33 cellular contexts compared by ENCODE assay signal in genomic region chr5:1897386-1897785, GRCh38. TPM values are rescaled to one million over a fixed set of nuclear protein-coding genes. Genes with fewer than 3 reads are reported as not detected.
"Had no signal": no experiment of that assay in that cellular context is flagged by ENCODE, and none has a peak within 500 bp of the region (broad histone marks: within the 10 kb centered on the region; RNA-seq: fewer than 3 reads in every experiment).

No MANE protein-coding gene starts in this region.

- H3K36me3 ChIP-seq: heart left ventricle, neural progenitor cell, ovary, right atrium auricular region, right lobe of liver, suprapubic skin, thoracic aorta, tibial artery, upper lobe of right lung had no signal

- H3K4me3 ChIP-seq: heart left ventricle, mucosa of descending colon, neural progenitor cell, ovary, right atrium auricular region, right lobe of liver, smooth muscle cell, suprapubic skin, thoracic aorta, tibial artery, upper lobe of right lung had no signal

- H3K4me1 ChIP-seq: heart left ventricle, neural progenitor cell, right atrium auricular region, right lobe of liver, suprapubic skin, tibial artery, upper lobe of right lung had no signal

- H3K27me3 ChIP-seq: ovary, right atrium auricular region, right lobe of liver had no signal

- H3K27ac ChIP-seq: heart left ventricle, neural progenitor cell, ovary, right atrium auricular region, right lobe of liver, suprapubic skin, thoracic aorta, tibial artery, upper lobe of right lung had no signal

- H3K4me3 Mint-ChIP-seq: memory B cell; naive thymus-derived CD4-positive, alpha-beta T cell; nephron progenitor cell; neural progenitor cell; stimulated activated effector memory CD8-positive, alpha-beta T cell treated with anti-CD3 and anti-CD28 coated beads, Interleukin-12 subunit alpha, Interleukin-12 subunit beta, amount 100 ng/mL, for 72 hours; stimulated activated naive CD8-positive, alpha-beta T cell treated with anti-CD3 and anti-CD28 coated beads, Interleukin-15, Interleukin-2, amounts not matched to agents 100 ng/mL and 50 ng/mL, for 24 hours had no signal

- H3K36me3 Mint-ChIP-seq: immature natural killer cell; neural progenitor cell; stimulated activated effector memory CD8-positive, alpha-beta T cell treated with anti-CD3 and anti-CD28 coated beads, Interleukin-12 subunit alpha, Interleukin-12 subunit beta, amount 100 ng/mL, for 72 hours had no signal

- H3K9me3 Mint-ChIP-seq: immature natural killer cell; memory B cell; stimulated activated effector memory CD8-positive, alpha-beta T cell treated with anti-CD3 and anti-CD28 coated beads, Interleukin-12 subunit alpha, Interleukin-12 subunit beta, amount 100 ng/mL, for 72 hours; stimulated activated naive CD8-positive, alpha-beta T cell treated with anti-CD3 and anti-CD28 coated beads, Interleukin-15, Interleukin-2, amounts not matched to agents 100 ng/mL and 50 ng/mL, for 24 hours had no signal

- H3K9me3 ChIP-seq: mucosa of descending colon, right atrium auricular region, right lobe of liver, thoracic aorta, tibial artery, upper lobe of right lung had no signal

- H3K4me1 Mint-ChIP-seq: immature natural killer cell; memory B cell; naive thymus-derived CD4-positive, alpha-beta T cell had no signal

- H3K27ac Mint-ChIP-seq: immature natural killer cell; memory B cell; naive thymus-derived CD4-positive, alpha-beta T cell; nephron progenitor cell; neural progenitor cell; progenitor cell of endocrine pancreas; stimulated activated effector memory CD8-positive, alpha-beta T cell treated with anti-CD3 and anti-CD28 coated beads, Interleukin-12 subunit alpha, Interleukin-12 subunit beta, amount 100 ng/mL, for 72 hours; stimulated activated naive CD8-positive, alpha-beta T cell treated with anti-CD3 and anti-CD28 coated beads, Interleukin-15, Interleukin-2, amounts not matched to agents 100 ng/mL and 50 ng/mL, for 24 hours had no signal

- DNase-seq: hypothalamus; immature natural killer cell; midbrain; naive thymus-derived CD4-positive, alpha-beta T cell; nephron progenitor cell; ovary; stimulated activated CD4-positive, alpha-beta T cell treated with anti-CD3 and anti-CD28 coated beads, Interleukin-12 subunit alpha, Interleukin-12 subunit beta, amount 100 ng/mL, for 4 hours; stimulated activated CD4-positive, alpha-beta T cell treated with anti-CD3 and anti-CD28 coated beads, Interleukin-15, amount 100 ng/mL, for 24 hours; stimulated activated CD4-positive, alpha-beta T cell treated with anti-CD3 and anti-CD28 coated beads, Interleukin-2, amount 100 ng/mL, for 24 hours; stimulated activated CD4-positive, alpha-beta T cell treated with anti-CD3 and anti-CD28 coated beads, Interleukin-4, amount 100 ng/mL, for 1 hour; stimulated activated naive CD4-positive, alpha-beta T cell; tibial artery; upper lobe of right lung had no signal

- ATAC-seq: mucosa of descending colon; naive thymus-derived CD4-positive, alpha-beta T cell; stimulated activated effector memory CD8-positive, alpha-beta T cell treated with anti-CD3 and anti-CD28 coated beads, Interleukin-12 subunit alpha, Interleukin-12 subunit beta, amount 100 ng/mL, for 72 hours; upper lobe of right lung had no signal

RNA-seq across cellular contexts. Expression of gene IRX4, which starts 14.7 kb away (rescaled TPM):
- total RNA-seq: kidney; liver; lung microvascular endothelial cell; mesenteric fat pad; mucosa of descending colon; myocyte; naive thymus-derived CD4-positive, alpha-beta T cell; omental fat pad; pulmonary artery endothelial cell; renal cortical epithelial cell; right atrium auricular region; right lobe of liver; thoracic aorta; upper lobe of right lung had no signal
- polyA plus RNA-seq: immature natural killer cell; liver; naive thymus-derived CD4-positive, alpha-beta T cell; ovary had no signal
